Comparison of ENCODE assay signal across 8 cellular contexts in genomic region chr16:29181930-29182411, GRCh38.
A peak's percentile ranks its signal among the peaks of the same experiment; 100 is the strongest.
DNase-seq lines count a peak whose midpoint lies in the region; ATAC-seq, FAIRE-seq and TF ChIP-seq lines count a peak whose summit lies in the region.
"Not testable (repeated sequence)": the region's sequence is repeated elsewhere in the genome, so short reads cannot be mapped to it uniquely, and the experiment has no call there.

No MANE protein-coding gene starts in this region.

- not testable (repeated sequence) for BruUV-seq in K562 (replicated peaks; lab: Mats Ljungman, UMichigan)

- H3K9me1 ChIP-seq in K562 (ENCODE audit: control insufficient read depth, insufficient read depth, low read length): not testable (repeated sequence)

- H3K27ac ChIP-seq in K562 (ENCODE audit: extremely low read depth, low read depth, low read length); small intestine (ENCODE audit: low read depth in 1 of 2, low read length in 1 of 2): not testable (repeated sequence)

- H3K4me1 Mint-ChIP-seq in memory B cell: not testable (repeated sequence)

- DNase-seq in BE2C: not testable (repeated sequence)
- DNase-seq in RPMI8226 (peak; percentile 44), K562 (ENCODE audit: extremely low read depth in 1 of 4, low spot score in 3 of 4) (peak; percentile 12 to 32 (median 18)), germinal center (ENCODE audit: low spot score) (peak; percentile 43), memory B cell (ENCODE audit: low spot score in 2 of 2) (peak; percentile 38 to 45), small intestine (peak; percentile 27)

- not testable (repeated sequence) for H4K20me1 ChIP-seq in Loucy (ENCODE audit: insufficient read depth, low read length, poor library complexity, severe bottlenecking); K562 (replicated peaks; ENCODE audit: control insufficient read depth, insufficient read depth, low read length)

- ATAC-seq in K562 (peak; percentile 50; the same call in 2 of the 3 replicates), memory B cell (ENCODE audit: low read depth) (peak; percentile 82)

- CTCF ChIA-PET in K562 (lab: Yijun Ruan, JAX; ENCODE audit: low intra/inter-chr PET ratio): not testable (repeated sequence)

- in situ Hi-C loops in K562 (cut with MboI): not testable (repeated sequence)

- H3K4me1 ChIP-seq in BE2C (peaks cover 23% of the 10 kb centered on the region), K562 (replicated peaks in 1 of 2; ENCODE audit: control insufficient read depth in 2 of 2, insufficient read depth in 2 of 2, low read length in 2 of 2) (peaks cover 18 to 57% of the 10 kb centered on the region in 2 experiments; a peak in 4 of 5 replicates)
- H3K4me1 ChIP-seq in Loucy (ENCODE audit: insufficient read depth, low read length, poor library complexity, severe bottlenecking); small intestine (ENCODE audit: control insufficient read depth in 2 of 2, insufficient read depth in 1 of 2, low read depth in 1 of 2, low read length in 1 of 2): not testable (repeated sequence)

- peak; percentile 22; the same call in 1 of the 2 replicates for TF ChIP-seq CTCF in BE2C (IDR thresholded peaks at IDR 0.05; ENCODE audit: low read depth, low read length)
- peak; percentile 49 for TF ChIP-seq CTCF in GM12875 (IDR thresholded peaks at IDR 0.05; ENCODE audit: borderline replicate concordance, insufficient read depth, low read depth, low read length)
- peak; percentile 46 for TF ChIP-seq CTCF in Loucy (conservative IDR thresholded peaks at IDR 0.05; ENCODE audit: low read length)
- peak; percentile 18 to 37 (median 35); a peak in 3 of 6 replicates for TF ChIP-seq CTCF in K562 (IDR thresholded peaks at IDR 0.05 in 2 of 3, conservative IDR thresholded peaks at IDR 0.05 in 1 of 3; ENCODE audit: insufficient read depth in 2 of 3, low read depth in 1 of 3, low read length in 3 of 3)

- not testable (repeated sequence) for H3K79me2 ChIP-seq in Loucy (ENCODE audit: insufficient read depth, low read length); K562 (ENCODE audit: control insufficient read depth, insufficient read depth, low read length)

- not testable (repeated sequence) for H3K4me3 ChIP-seq in BE2C (ENCODE audit: low read depth, low read length); GM12875 (ENCODE audit: low read depth, low read length); Loucy (ENCODE audit: low read length, poor library complexity, severe bottlenecking); K562; small intestine (ENCODE audit: low read depth in 1 of 2, low read length in 2 of 2)

- not testable (repeated sequence) for H3K36me3 Mint-ChIP-seq in memory B cell

- not testable (repeated sequence) for H3K4me2 ChIP-seq in Loucy (ENCODE audit: low read depth, low read length, poor library complexity, severe bottlenecking); K562 (ENCODE audit: insufficient read depth, low read length)

- H3K9me2 ChIP-seq in Loucy (replicated peaks; ENCODE audit: low read depth, low read length): not testable (repeated sequence)

- TF ChIP-seq RAD21 in K562 (CRISPR knock-in tag; conservative IDR thresholded peaks at IDR 0.05 in 1 of 2, IDR thresholded peaks at IDR 0.05 in 1 of 2): 0 out of 4 replicates have a peak, but pooled peaks of 1 of the 2 experiments have one; percentile 19

- H2AFZ ChIP-seq in Loucy (ENCODE audit: low read length); K562 (ENCODE audit: low read depth, low read length): not testable (repeated sequence)

- 43% methylated on average over 15 of the region's 17 CpGs for WGBS in K562 (ENCODE audit: insufficient coverage, low coverage, missing lambda C conversion rate)
- 65 to 83% (median 79%) methylated on average over 15 to 17 of the region's 17 CpGs for WGBS in small intestine, 3 donors

- TF ChIP-seq POLR2A in K562 (conservative IDR thresholded peaks at IDR 0.05): not testable (repeated sequence)

- H3K36me3 ChIP-seq in BE2C; Loucy (ENCODE audit: insufficient read depth, low read length); K562 (ENCODE audit: control insufficient read depth, insufficient read depth, low read length); small intestine (ENCODE audit: control insufficient read depth in 2 of 2, insufficient read depth in 2 of 2, low read length in 2 of 2): not testable (repeated sequence)

- H3K9me3 ChIP-seq in BE2C; Loucy (ENCODE audit: insufficient read depth, low read depth, low read length); K562 (replicated peaks; ENCODE audit: control insufficient read depth, insufficient read depth, low read depth, low read length); small intestine (ENCODE audit: control insufficient read depth, low read depth): not testable (repeated sequence)

- H3F3A ChIP-seq in Loucy (ENCODE audit: low read depth): not testable (repeated sequence)

- H3K27me3 Mint-ChIP-seq in memory B cell: not testable (repeated sequence)

- not testable (repeated sequence) for FAIRE-seq in K562 (lab: Jason Lieb, UNC); small intestine (lab: Jason Lieb, UNC)

- not testable (repeated sequence) for TF ChIP-seq EP300 in K562 (IDR thresholded peaks at IDR 0.05; ENCODE audit: low read length)

- H3K4me3 Mint-ChIP-seq in memory B cell: not testable (repeated sequence)

- H3K9ac ChIP-seq in Loucy (ENCODE audit: low read depth, low read length, poor library complexity, severe bottlenecking); K562 (ENCODE audit: insufficient read depth in 1 of 2, low read depth in 2 of 2, low read length in 2 of 2): not testable (repeated sequence)

- POLR2A ChIA-PET in K562 (lab: Yijun Ruan, JAX): not testable (repeated sequence)

- intact Hi-C loops in K562 (cut with micrococcal nuclease): not testable (repeated sequence)

- not testable (repeated sequence) for H3K27ac Mint-ChIP-seq in memory B cell

- not testable (repeated sequence) for H3K27me3 ChIP-seq in BE2C; Loucy (ENCODE audit: insufficient read depth, low read length, poor library complexity, severe bottlenecking); K562 (ENCODE audit: control insufficient read depth in 2 of 2, insufficient read depth in 2 of 2, low read length in 2 of 2); small intestine (ENCODE audit: control insufficient read depth in 2 of 2, insufficient read depth in 2 of 2, low read length in 2 of 2)

- not testable (repeated sequence) for H3K9me3 Mint-ChIP-seq in memory B cell

TF ChIP-seq in K562, 482 proteins besides CTCF, POLR2A, EP300 and RAD21 (continues in another document):
- peak; percentile 26; the same call in 1 of the 2 replicates for TF ChIP-seq L3MBTL2 (IDR thresholded peaks at IDR 0.05)
- TF ChIP-seq, protein P1, sequence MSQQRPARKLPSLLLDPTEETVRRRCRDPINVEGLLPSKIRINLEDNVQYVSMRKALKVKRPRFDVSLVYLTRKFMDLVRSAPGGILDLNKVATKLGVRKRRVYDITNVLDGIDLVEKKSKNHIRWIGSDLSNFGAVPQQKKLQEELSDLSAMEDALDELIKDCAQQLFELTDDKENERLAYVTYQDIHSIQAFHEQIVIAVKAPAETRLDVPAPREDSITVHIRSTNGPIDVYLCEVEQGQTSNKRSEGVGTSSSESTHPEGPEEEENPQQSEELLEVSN (IDR thresholded peaks at IDR 0.05; ENCODE audit: borderline replicate concordance in 1 of 2, extremely low read depth in 1 of 2, insufficient read depth in 1 of 2, insufficient read length in 1 of 2, low read depth in 1 of 2, low read length in 1 of 2, poor library complexity in 1 of 2, severe bottlenecking in 1 of 2): peak in 1 of 2 experiments; percentile 18
